ENCODE assay signal across 1 cellular context in the genomic region with DNA sequence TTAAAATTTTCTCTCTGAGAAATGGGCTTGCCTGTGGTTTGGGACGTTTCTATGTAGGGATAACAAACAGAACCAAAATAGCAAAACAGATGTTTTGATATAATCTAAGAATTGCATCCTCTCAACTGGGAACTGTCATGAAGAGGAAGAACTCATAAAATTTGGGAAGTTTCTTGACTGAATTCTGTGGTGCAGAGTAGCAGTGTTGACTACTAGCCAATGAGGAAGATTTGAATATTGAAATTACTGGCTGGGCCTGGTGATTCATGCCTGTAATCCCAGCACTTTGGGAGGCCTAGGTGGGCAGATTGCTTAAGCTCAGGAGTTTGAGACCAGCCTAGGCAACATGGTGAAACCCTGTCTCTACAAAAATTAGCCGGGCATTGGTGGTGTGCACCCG.
TF ChIP-seq lines count a peak whose summit lies in the region.

No MANE protein-coding gene starts in this region.

TF ChIP-seq in WTC11, 78 proteins besides CTCF, POLR2A, EP300 and RAD21 (continued from another document):
- TF ChIP-seq AR (CRISPR knock-in tag; IDR thresholded peaks at IDR 0.05) (no peak), NR1H2 (CRISPR knock-in tag; IDR thresholded peaks at IDR 0.05) (no peak), EMX1 (CRISPR knock-in tag; IDR thresholded peaks at IDR 0.05) (no peak), ATF1 (CRISPR knock-in tag; IDR thresholded peaks at IDR 0.05) (no peak), JUN (CRISPR knock-in tag; IDR thresholded peaks at IDR 0.05) (no peak), SP1 (CRISPR knock-in tag; conservative IDR thresholded peaks at IDR 0.05) (no peak), ZNF121 (CRISPR knock-in tag; IDR thresholded peaks at IDR 0.05) (no peak), GRHL2 (CRISPR knock-in tag; IDR thresholded peaks at IDR 0.05; ENCODE audit: insufficient replicate concordance, severe bottlenecking) (no peak)
- TF ChIP-seq, protein P1, sequence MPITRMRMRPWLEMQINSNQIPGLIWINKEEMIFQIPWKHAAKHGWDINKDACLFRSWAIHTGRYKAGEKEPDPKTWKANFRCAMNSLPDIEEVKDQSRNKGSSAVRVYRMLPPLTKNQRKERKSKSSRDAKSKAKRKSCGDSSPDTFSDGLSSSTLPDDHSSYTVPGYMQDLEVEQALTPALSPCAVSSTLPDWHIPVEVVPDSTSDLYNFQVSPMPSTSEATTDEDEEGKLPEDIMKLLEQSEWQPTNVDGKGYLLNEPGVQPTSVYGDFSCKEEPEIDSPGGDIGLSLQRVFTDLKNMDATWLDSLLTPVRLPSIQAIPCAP (CRISPR knock-in tag; IDR thresholded peaks at IDR 0.05) = no peak
- TF ChIP-seq, protein P2, sequence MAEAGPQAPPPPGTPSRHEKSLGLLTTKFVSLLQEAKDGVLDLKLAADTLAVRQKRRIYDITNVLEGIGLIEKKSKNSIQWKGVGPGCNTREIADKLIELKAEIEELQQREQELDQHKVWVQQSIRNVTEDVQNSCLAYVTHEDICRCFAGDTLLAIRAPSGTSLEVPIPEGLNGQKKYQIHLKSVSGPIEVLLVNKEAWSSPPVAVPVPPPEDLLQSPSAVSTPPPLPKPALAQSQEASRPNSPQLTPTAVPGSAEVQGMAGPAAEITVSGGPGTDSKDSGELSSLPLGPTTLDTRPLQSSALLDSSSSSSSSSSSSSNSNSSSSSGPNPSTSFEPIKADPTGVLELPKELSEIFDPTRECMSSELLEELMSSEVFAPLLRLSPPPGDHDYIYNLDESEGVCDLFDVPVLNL (CRISPR knock-in tag; IDR thresholded peaks at IDR 0.05; ENCODE audit: borderline replicate concordance, low read depth) = no peak
- TF ChIP-seq, protein P3, sequence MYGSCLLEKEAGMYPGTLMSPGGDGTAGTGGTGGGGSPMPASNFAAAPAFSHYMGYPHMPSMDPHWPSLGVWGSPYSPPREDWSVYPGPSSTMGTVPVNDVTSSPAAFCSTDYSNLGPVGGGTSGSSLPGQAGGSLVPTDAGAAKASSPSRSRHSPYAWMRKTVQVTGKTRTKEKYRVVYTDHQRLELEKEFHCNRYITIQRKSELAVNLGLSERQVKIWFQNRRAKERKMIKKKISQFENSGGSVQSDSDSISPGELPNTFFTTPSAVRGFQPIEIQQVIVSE (CRISPR knock-in tag; IDR thresholded peaks at IDR 0.05; ENCODE audit: borderline replicate concordance) = no peak
